ENCODE assay signal across 1 cellular context in the genomic region with DNA sequence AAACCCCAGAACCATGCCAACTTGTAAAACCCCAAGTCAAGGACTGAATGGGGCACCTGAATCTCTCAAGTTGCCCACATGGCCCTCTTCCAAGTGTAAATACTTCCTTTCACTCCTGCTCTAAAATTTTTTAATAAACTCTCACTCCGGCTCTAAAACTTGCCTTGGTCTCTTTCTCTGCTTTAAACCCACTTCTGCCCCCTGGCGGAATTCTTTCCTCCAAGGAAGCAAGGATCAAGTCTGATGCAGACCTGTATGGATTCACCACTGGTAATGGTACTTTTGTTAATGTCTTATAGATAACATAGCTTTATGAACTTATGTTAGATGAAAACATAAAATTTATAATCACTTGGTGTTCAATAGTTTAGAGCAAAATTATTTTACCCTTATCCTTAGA.
TF ChIP-seq lines count a peak whose summit lies in the region.

No MANE protein-coding gene starts in this region.

TF ChIP-seq in Ishikawa, 13 proteins besides CTCF, POLR2A, EP300 and RAD21 (continued from another document):
- TF ChIP-seq, protein P1, sequence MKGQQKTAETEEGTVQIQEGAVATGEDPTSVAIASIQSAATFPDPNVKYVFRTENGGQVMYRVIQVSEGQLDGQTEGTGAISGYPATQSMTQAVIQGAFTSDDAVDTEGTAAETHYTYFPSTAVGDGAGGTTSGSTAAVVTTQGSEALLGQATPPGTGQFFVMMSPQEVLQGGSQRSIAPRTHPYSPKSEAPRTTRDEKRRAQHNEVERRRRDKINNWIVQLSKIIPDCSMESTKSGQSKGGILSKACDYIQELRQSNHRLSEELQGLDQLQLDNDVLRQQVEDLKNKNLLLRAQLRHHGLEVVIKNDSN (IDR thresholded peaks at IDR 0.05), result no peak
- TF ChIP-seq EGR1 (IDR thresholded peaks at IDR 0.05) (no peak), FOXM1 (IDR thresholded peaks at IDR 0.05; ENCODE audit: borderline replicate concordance, low read depth) (no peak)
- TF ChIP-seq, protein P2, sequence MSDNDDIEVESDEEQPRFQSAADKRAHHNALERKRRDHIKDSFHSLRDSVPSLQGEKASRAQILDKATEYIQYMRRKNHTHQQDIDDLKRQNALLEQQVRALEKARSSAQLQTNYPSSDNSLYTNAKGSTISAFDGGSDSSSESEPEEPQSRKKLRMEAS (IDR thresholded peaks at IDR 0.05), result no peak
TF ChIP-seq in Ishikawa: peak in this region for 0.
